27 cellular contexts compared by ENCODE assay signal in the genomic region with DNA sequence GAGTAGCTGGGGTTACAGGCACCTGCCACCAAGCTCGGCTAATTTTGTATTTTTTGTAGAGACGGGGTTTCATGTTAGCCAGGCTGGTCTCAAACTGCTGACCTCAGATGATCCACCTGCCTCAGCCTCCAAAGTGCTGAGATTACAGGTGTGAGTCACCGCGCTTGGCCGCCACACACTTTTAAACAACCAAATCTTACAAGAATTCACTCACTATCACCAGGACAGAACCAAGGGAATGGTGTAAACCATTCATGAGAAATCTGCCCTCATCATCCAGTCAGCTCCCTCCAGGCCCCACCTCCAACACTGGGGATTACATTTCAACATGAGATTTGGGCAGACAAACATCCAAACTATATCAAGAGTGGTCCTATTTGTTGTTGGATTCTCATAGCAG.
"Had no signal": no experiment of that assay in that cellular context is flagged by ENCODE, and none has a peak within 500 bp of the region (broad histone marks: within the 10 kb centered on the region; RNA-seq: fewer than 3 reads in every experiment).

No MANE protein-coding gene starts in this region.

- H3K4me1 ChIP-seq: stomach, suprapubic skin, testis, thyroid gland, tibial artery, tibial nerve, upper lobe of left lung, upper lobe of right lung, uterus, vagina had no signal

- H3K9me3 ChIP-seq: stomach, suprapubic skin, testis, thoracic aorta, thyroid gland, tibial artery, tibial nerve, transverse colon, upper lobe of left lung, upper lobe of right lung, uterus, vagina had no signal

- H3K4me3 Mint-ChIP-seq: stimulated activated effector memory CD8-positive, alpha-beta T cell treated with anti-CD3 and anti-CD28 coated beads, Interleukin-12 subunit alpha, Interleukin-12 subunit beta, amount 100 ng/mL, for 72 hours; stimulated activated memory B cell treated with anti-CD40 and anti-IgM and Interleukin-4, amounts not matched to agents 10 μg/mL and 1 μg/mL and 100 μg/mL, for 72 hours; stimulated activated naive B cell treated with anti-CD40 and anti-IgM and Interleukin-4, amounts not matched to agents 10 μg/mL and 1 μg/mL and 100 μg/mL, for 72 hours; stimulated activated naive CD8-positive, alpha-beta T cell treated with anti-CD3 and anti-CD28 coated beads, Interleukin-15, amount 100 ng/mL, for 72 hours; stimulated activated naive CD8-positive, alpha-beta T cell treated with anti-CD3 and anti-CD28 coated beads, Interleukin-15, Interleukin-2, amounts not matched to agents 100 ng/mL and 50 ng/mL, for 24 hours; type B pancreatic cell had no signal

- H3K27ac ChIP-seq: stomach, suprapubic skin, testis, thoracic aorta, thyroid gland, tibial artery, tibial nerve, transverse colon, upper lobe of left lung, upper lobe of right lung, uterus, vagina had no signal

- H3K36me3 ChIP-seq: stomach, suprapubic skin, thoracic aorta, thyroid gland, tibial artery, tibial nerve, transverse colon, upper lobe of left lung, upper lobe of right lung, uterus, vagina had no signal

- H3K4me3 ChIP-seq: stomach, suprapubic skin, testis, thoracic aorta, thyroid gland, tibial artery, tibial nerve, transverse colon, upper lobe of left lung, upper lobe of right lung, uterus, vagina had no signal

- H3K36me3 Mint-ChIP-seq: stimulated activated effector memory CD8-positive, alpha-beta T cell treated with anti-CD3 and anti-CD28 coated beads, Interleukin-12 subunit alpha, Interleukin-12 subunit beta, amount 100 ng/mL, for 72 hours; stimulated activated memory B cell treated with anti-CD40 and anti-IgM and Interleukin-4, amounts not matched to agents 10 μg/mL and 1 μg/mL and 100 μg/mL, for 72 hours; stimulated activated naive B cell treated with anti-CD40 and anti-IgM and Interleukin-4, amounts not matched to agents 10 μg/mL and 1 μg/mL and 100 μg/mL, for 72 hours had no signal

- ATAC-seq: stimulated activated effector memory CD8-positive, alpha-beta T cell treated with anti-CD3 and anti-CD28 coated beads, Interleukin-12 subunit alpha, Interleukin-12 subunit beta, amount 100 ng/mL, for 72 hours; stimulated activated memory B cell treated with anti-CD40 and anti-IgM and Interleukin-4, amounts not matched to agents 10 μg/mL and 1 μg/mL and 100 μg/mL, for 72 hours; stimulated activated naive B cell treated with anti-CD40 and anti-IgM and Interleukin-4, amounts not matched to agents 10 μg/mL and 1 μg/mL and 100 μg/mL, for 72 hours; stimulated activated naive CD8-positive, alpha-beta T cell treated with anti-CD3 and anti-CD28 coated beads, Interleukin-15, amount 100 ng/mL, for 72 hours; stimulated activated naive CD8-positive, alpha-beta T cell treated with anti-CD3 and anti-CD28 coated beads, Interleukin-15, Interleukin-2, amounts not matched to agents 100 U/mL and 50 U/mL, for 24 hours; upper lobe of right lung had no signal

- H3K27ac Mint-ChIP-seq: stimulated activated effector memory CD8-positive, alpha-beta T cell treated with anti-CD3 and anti-CD28 coated beads, Interleukin-12 subunit alpha, Interleukin-12 subunit beta, amount 100 ng/mL, for 72 hours; stimulated activated memory B cell treated with anti-CD40 and anti-IgM and Interleukin-4, amounts not matched to agents 10 μg/mL and 1 μg/mL and 100 μg/mL, for 72 hours; stimulated activated naive B cell treated with anti-CD40 and anti-IgM and Interleukin-4, amounts not matched to agents 10 μg/mL and 1 μg/mL and 100 μg/mL, for 72 hours; stimulated activated naive CD8-positive, alpha-beta T cell treated with anti-CD3 and anti-CD28 coated beads, Interleukin-15, amount 100 ng/mL, for 72 hours; stimulated activated naive CD8-positive, alpha-beta T cell treated with anti-CD3 and anti-CD28 coated beads, Interleukin-15, Interleukin-2, amounts not matched to agents 100 ng/mL and 50 ng/mL, for 24 hours; type B pancreatic cell had no signal

- H3K9me3 Mint-ChIP-seq: stimulated activated naive CD8-positive, alpha-beta T cell treated with anti-CD3 and anti-CD28 coated beads, Interleukin-15, amount 100 ng/mL, for 72 hours; stimulated activated naive CD8-positive, alpha-beta T cell treated with anti-CD3 and anti-CD28 coated beads, Interleukin-15, Interleukin-2, amounts not matched to agents 100 ng/mL and 50 ng/mL, for 24 hours had no signal

- H3K27me3 Mint-ChIP-seq: stimulated activated naive CD8-positive, alpha-beta T cell treated with anti-CD3 and anti-CD28 coated beads, Interleukin-15, amount 100 ng/mL, for 72 hours; type B pancreatic cell had no signal

- H3K4me1 Mint-ChIP-seq: stimulated activated effector memory CD8-positive, alpha-beta T cell treated with anti-CD3 and anti-CD28 coated beads, Interleukin-12 subunit alpha, Interleukin-12 subunit beta, amount 100 ng/mL, for 72 hours; stimulated activated memory B cell treated with anti-CD40 and anti-IgM and Interleukin-4, amounts not matched to agents 10 μg/mL and 1 μg/mL and 100 μg/mL, for 72 hours; stimulated activated naive B cell treated with anti-CD40 and anti-IgM and Interleukin-4, amounts not matched to agents 10 μg/mL and 1 μg/mL and 100 μg/mL, for 72 hours; stimulated activated naive CD8-positive, alpha-beta T cell treated with anti-CD3 and anti-CD28 coated beads, Interleukin-15, amount 100 ng/mL, for 72 hours had no signal

- DNase-seq: stimulated activated CD4-positive, alpha-beta T cell treated with anti-CD3 and anti-CD28 coated beads, Interleukin-2, amount 100 ng/mL, for 48 hours; stimulated activated CD4-positive, alpha-beta T cell treated with anti-CD3 and anti-CD28 coated beads, Interleukin-4, amount 100 ng/mL, for 1 hour; stimulated activated CD4-positive, alpha-beta T cell treated with anti-CD3 and anti-CD28 coated beads, Interleukin-4, amount 100 ng/mL, for 24 hours; stimulated activated CD4-positive, alpha-beta T cell treated with anti-CD3 and anti-CD28 coated beads, Interleukin-4, amount 100 ng/mL, for 4 hours; stimulated activated CD8-positive, alpha-beta memory T cell treated with anti-CD3 and anti-CD28 coated beads, Interleukin-4, amount 100 ng/mL, for 48 hours; stimulated activated naive B cell treated with anti-CD40 and anti-IgM and Interleukin-4, amounts not matched to agents 10 μg/mL and 1 μg/mL and 100 μg/mL, for 72 hours; stimulated activated naive CD4-positive, alpha-beta T cell; stimulated activated naive CD4-positive, alpha-beta T cell treated with Interleukin-2 at 50 U/mL for 16 hours; stimulated activated naive CD8-positive, alpha-beta T cell treated with anti-CD3 and anti-CD28 coated beads, Interleukin-15, amount 100 ng/mL, for 72 hours; stimulated activated naive CD8-positive, alpha-beta T cell treated with anti-CD3 and anti-CD28 coated beads, Interleukin-15, Interleukin-2, amounts not matched to agents 100 U/mL and 50 U/mL, for 24 hours; stomach; substantia nigra; testis; thyroid gland; tibial artery; transverse colon; upper lobe of left lung; upper lobe of right lung; uterus had no signal

- H3K27me3 ChIP-seq: stomach, suprapubic skin, testis, thyroid gland, tibial artery, tibial nerve, transverse colon, upper lobe of left lung, upper lobe of right lung, uterus, vagina had no signal
